31 cellular contexts compared by ENCODE assay signal in genomic region chr10:83254698-83255097, GRCh38.
DNase-seq lines count a peak whose midpoint lies in the region; ATAC-seq, FAIRE-seq and TF ChIP-seq lines count a peak whose summit lies in the region.
"Had no signal": no experiment of that assay in that cellular context is flagged by ENCODE, and none has a peak within 500 bp of the region (broad histone marks: within the 10 kb centered on the region; RNA-seq: fewer than 3 reads in every experiment).

No MANE protein-coding gene starts in this region.

- TF ChIP-seq EP300 in HepG2 (IDR thresholded peaks at IDR 0.05; ENCODE audit: low read depth in 2 of 2, low read length in 2 of 2), result no peak
- no peak for TF ChIP-seq EP300 in HepG2 (CRISPR knock-in tag; IDR thresholded peaks at IDR 0.05; ENCODE audit: borderline replicate concordance)
- no peak for TF ChIP-seq EP300 in K562 (IDR thresholded peaks at IDR 0.05; ENCODE audit: low read length)

- ATAC-seq in HepG2, result no peak
- ATAC-seq in right lobe of liver, result no peak
- ATAC-seq in K562, result no peak
- ATAC-seq in left colon, result no peak
- ATAC-seq: A549; CD8-positive, alpha-beta T cell had no signal

- H3K36me3 ChIP-seq in HepG2 (replicated peaks in 1 of 2; ENCODE audit: control insufficient read depth in 1 of 2, insufficient read depth in 2 of 2, low read length in 2 of 2) (no peaks in the 10 kb centered on the region), right lobe of liver (no peaks in the 10 kb centered on the region), K562 (ENCODE audit: control insufficient read depth, insufficient read depth, low read length) (no peaks in the 10 kb centered on the region)
- H3K36me3 ChIP-seq: BE2C; BLaER1; BLaER1 treated with 17β-estradiol and CSF1 and Interleukin-3, amounts not matched to agents 10 nM and 100 nM had no signal

- H3K4me1 ChIP-seq in HepG2 (ENCODE audit: insufficient read depth, low read length) (no peaks in the 10 kb centered on the region), right lobe of liver (no peaks in the 10 kb centered on the region), K562 (replicated peaks in 1 of 2; ENCODE audit: control insufficient read depth in 2 of 2, insufficient read depth in 2 of 2, low read length in 2 of 2) (no peaks in the 10 kb centered on the region)
- H3K4me1 ChIP-seq: A549; BE2C; BLaER1; BLaER1 treated with 17β-estradiol and CSF1 and Interleukin-3, amounts not matched to agents 10 nM and 100 nM; Caco-2 had no signal

- no peaks in the 10 kb centered on the region for H3K9me1 ChIP-seq in K562 (ENCODE audit: control insufficient read depth, insufficient read depth, low read length)

- no peak for TF ChIP-seq CTCF in HepG2 (CRISPR knock-in tag; IDR thresholded peaks at IDR 0.05)
- no peak for TF ChIP-seq CTCF in right lobe of liver (IDR thresholded peaks at IDR 0.05)
- no peak for TF ChIP-seq CTCF in K562 (IDR thresholded peaks at IDR 0.05 in 2 of 3, conservative IDR thresholded peaks at IDR 0.05 in 1 of 3; ENCODE audit: insufficient read depth in 2 of 3, low read depth in 1 of 3, low read length in 3 of 3)

- BruUV-seq in HepG2 (replicated peaks; lab: Mats Ljungman, UMichigan) (no TSS peak), K562 (replicated peaks; lab: Mats Ljungman, UMichigan) (no TSS peak)

- H4K20me1 ChIP-seq in HepG2 (ENCODE audit: insufficient read depth, low read length) (no peaks in the 10 kb centered on the region), K562 (replicated peaks; ENCODE audit: control insufficient read depth, insufficient read depth, low read length) (no peaks in the 10 kb centered on the region)
- H4K20me1 ChIP-seq: BLaER1; BLaER1 treated with 17β-estradiol and CSF1 and Interleukin-3, amounts not matched to agents 10 nM and 100 nM had no signal

- H3K9ac ChIP-seq in HepG2 (ENCODE audit: insufficient read depth, low read depth, low read length) (no peak overlapping the region), K562 (ENCODE audit: insufficient read depth in 1 of 2, low read depth in 2 of 2, low read length in 2 of 2) (no peak overlapping the region)
- H3K9ac ChIP-seq: BLaER1; BLaER1 treated with 17β-estradiol and CSF1 and Interleukin-3, amounts not matched to agents 10 nM and 100 nM had no signal

- DNase-seq in HepG2 (ENCODE audit: low spot score) (no peak), right lobe of liver (no peak), K562 (ENCODE audit: extremely low read depth in 1 of 4, low spot score in 3 of 4) (no peak), left colon (no peak)
- DNase-seq: 8988T; ACHN; AML-193; BE2C; C1 segment of cervical spinal cord; Caco-2; Calu3; CD4-positive, alpha-beta memory T cell; CD4-positive, alpha-beta T cell; CD4-positive, CD25-positive, alpha-beta regulatory T cell; CD8-positive, alpha-beta memory T cell; CD8-positive, alpha-beta T cell; COR-L47; DMS 273 treated with DMSO at 0.1 percent for 48 hours; DMS153; DMS53; DMS79; DMS79 treated with DMSO at 0.1 percent for 48 hours; DND-41; EL had no signal

- FAIRE-seq in HepG2 (lab: Jason Lieb, UNC), result no peak
- no peak for FAIRE-seq in K562 (lab: Jason Lieb, UNC)
- FAIRE-seq: A204.1, A549, D721Med had no signal

- H2AFZ ChIP-seq in HepG2 (ENCODE audit: low read length) (no peak overlapping the region), K562 (ENCODE audit: low read depth, low read length) (no peak overlapping the region)

- in situ Hi-C loops in HepG2 (cut with HindIII; ENCODE audit: extremely low pct_ligation_motif_present, low pct_unique_long_range_greater_than_20kb) (no loop called here), K562 (cut with MboI) (no loop called here)

- H3K4me3 ChIP-seq in HepG2 (replicated peaks in 1 of 3; ENCODE audit: insufficient read depth in 1 of 3, low read depth in 2 of 3, low read length in 3 of 3), result no peak overlapping the region
- H3K4me3 ChIP-seq in right lobe of liver, result no peak overlapping the region
- no peak overlapping the region for H3K4me3 ChIP-seq in K562
- H3K4me3 ChIP-seq: A549; BLaER1; BLaER1 treated with 17β-estradiol and CSF1 and Interleukin-3, amounts not matched to agents 10 nM and 100 nM had no signal

- POLR2A ChIA-PET in HepG2 (lab: Yijun Ruan, JAX) (no interaction called here), K562 (lab: Yijun Ruan, JAX) (no interaction called here)

- no peaks in the 10 kb centered on the region for H3K79me2 ChIP-seq in HepG2 (ENCODE audit: insufficient read depth, low read length)
- H3K79me2 ChIP-seq in K562 (ENCODE audit: control insufficient read depth, insufficient read depth, low read length), result no peaks in the 10 kb centered on the region

- H3K27ac ChIP-seq in HepG2 (ENCODE audit: extremely low read length, insufficient read depth, low read length) (no peak overlapping the region), right lobe of liver (no peak overlapping the region), K562 (ENCODE audit: extremely low read depth, low read depth, low read length) (no peak overlapping the region)
- H3K27ac ChIP-seq: 22Rv1; A549; BLaER1; BLaER1 treated with 17β-estradiol and CSF1 and Interleukin-3, amounts not matched to agents 10 nM and 100 nM; C4-2B had no signal

- H3K27me3 ChIP-seq in HepG2 (ENCODE audit: control insufficient read depth in 1 of 2, insufficient read depth in 2 of 2, low read length in 2 of 2) (no peaks in the 10 kb centered on the region), right lobe of liver (no peaks in the 10 kb centered on the region), K562 (ENCODE audit: control insufficient read depth in 2 of 2, insufficient read depth in 2 of 2, low read length in 2 of 2) (no peaks in the 10 kb centered on the region)
- H3K27me3 ChIP-seq: BE2C; BLaER1; BLaER1 treated with 17β-estradiol and CSF1 and Interleukin-3, amounts not matched to agents 10 nM and 100 nM had no signal

- H3K4me2 ChIP-seq in HepG2 (ENCODE audit: low read depth, low read length) (no peak overlapping the region), K562 (ENCODE audit: insufficient read depth, low read length) (no peak overlapping the region)
- H3K4me2 ChIP-seq: A549; BLaER1; BLaER1 treated with 17β-estradiol and CSF1 and Interleukin-3, amounts not matched to agents 10 nM and 100 nM had no signal

- 2% methylated on average over 1 of the region's 1 CpG for WGBS in HepG2 (ENCODE audit: low lambda C conversion rate)
- 30% methylated on average over 1 of the region's 1 CpG for WGBS in right lobe of liver (ENCODE audit: insufficient coverage, low coverage, low lambda C conversion rate, missing lambda C conversion rate)
- WGBS in K562 (ENCODE audit: insufficient coverage, low coverage, missing lambda C conversion rate), result no CpG with 5 or more reads among the region's 1 CpG

- TF ChIP-seq RAD21 in HepG2 (CRISPR knock-in tag; IDR thresholded peaks at IDR 0.05) (no peak), K562 (CRISPR knock-in tag; conservative IDR thresholded peaks at IDR 0.05 in 1 of 2, IDR thresholded peaks at IDR 0.05 in 1 of 2) (no peak)

- intact Hi-C loops in HepG2 (cut with micrococcal nuclease; ENCODE audit: unreplicated experiment), result no loop called here
- intact Hi-C loops in right lobe of liver (cut with DNase I), result no loop called here
- intact Hi-C loops in K562 (cut with micrococcal nuclease), result no loop called here
- intact Hi-C loops in left colon (cut with DNase I, micrococcal nuclease), result no loop called here

- TF ChIP-seq POLR2A in HepG2 (IDR thresholded peaks at IDR 0.05; ENCODE audit: insufficient read depth in 1 of 2, low read depth in 2 of 2, low read length in 2 of 2) (no peak), right lobe of liver (IDR thresholded peaks at IDR 0.05) (no peak), K562 (conservative IDR thresholded peaks at IDR 0.05) (no peak)

- H3K9me3 ChIP-seq in HepG2 (ENCODE audit: low read length) (peaks cover 92% of the 10 kb centered on the region), right lobe of liver (no peaks in the 10 kb centered on the region), K562 (replicated peaks; ENCODE audit: control insufficient read depth, insufficient read depth, low read depth, low read length) (peaks cover 1% of the 10 kb centered on the region; the same call in 1 of the 2 replicates)
- H3K9me3 ChIP-seq: BE2C had no signal

- CTCF ChIA-PET in HepG2 (lab: Yijun Ruan, JAX; ENCODE audit: low intra/inter-chr PET ratio, low total read pairs) (no interaction called here), K562 (lab: Yijun Ruan, JAX; ENCODE audit: low intra/inter-chr PET ratio) (no interaction called here)

TF ChIP-seq in K562, 482 proteins besides CTCF, POLR2A, EP300 and RAD21:
- TF ChIP-seq RBM25 (IDR thresholded peaks at IDR 0.05; ENCODE audit: low read depth, low read length, severe bottlenecking) (no peak), HNRNPK (IDR thresholded peaks at IDR 0.05; ENCODE audit: low read depth, low read length, poor library complexity, severe bottlenecking) (peak; percentile 65)
TF ChIP-seq in K562: peak in this region for 1.

Comparison
In these comparisons a context has a peak if more than half of its experiments do, and no peak if none do; other contexts are left out.
1. Of the 241 proteins assayed by ChIP-seq in both HepG2 and K562: peak only in HepG2: PCBP1; only in K562: none; in both: HNRNPK; in neither: 239.